Comparison of ENCODE assay signal across 1 cellular context in genomic region chr9:91004992-91005391, GRCh38.
TF ChIP-seq lines count a peak whose summit lies in the region.

No MANE protein-coding gene starts in this region.

TF ChIP-seq in GM23338, 12 proteins besides CTCF, POLR2A, EP300 and RAD21 (continued from another document):
- TF ChIP-seq ZNF462 (CRISPR knock-in tag; IDR thresholded peaks at IDR 0.05) (no peak), POLR2AphosphoS5 (IDR thresholded peaks at IDR 0.05; ENCODE audit: low read depth) (no peak)
